Comparison of ENCODE assay signal across 20 cellular contexts in genomic region chr6:73796881-73797280, GRCh38.
DNase-seq lines count a peak whose midpoint lies in the region; ATAC-seq and TF ChIP-seq lines count a peak whose summit lies in the region.
"Had no signal": no experiment of that assay in that cellular context is flagged by ENCODE, and none has a peak within 500 bp of the region (broad histone marks: within the 10 kb centered on the region; RNA-seq: fewer than 3 reads in every experiment).

No MANE protein-coding gene starts in this region.

- no peak overlapping the region for H3K56ac ChIP-seq in IMR-90 (ENCODE audit: extremely low read depth, insufficient read depth, low read length)

- no CpG with 5 or more reads among the region's 4 CpGs for WGBS in IMR-90 (ENCODE audit: extremely low coverage in 2 of 2, insufficient read length in 1 of 2), 2 experiments

- no peaks in the 10 kb centered on the region for H3K27me3 Mint-ChIP-seq in CD4-positive, alpha-beta T cell
- H3K27me3 Mint-ChIP-seq: IgD-negative memory B cell had no signal

- CTCF ChIA-PET in IMR-90 (lab: Yijun Ruan, JAX), result interaction anchor here (1.0 kb wide), 1 partner anchor 94 kb away, joined by 3 read pairs; no protein-coding TSS in a partner anchor
- CTCF ChIA-PET in CD4-positive, alpha-beta T cell (lab: Charles Lee), result no interaction called here

- BruUV-seq in IMR-90 (replicated peaks; lab: Mats Ljungman, UMichigan), result no TSS peak

- H2BK5ac ChIP-seq in IMR-90 (ENCODE audit: low read depth, low read length, poor library complexity, severe bottlenecking), result peak overlapping the region; percentile 58

- no peak overlapping the region for H2AK9ac ChIP-seq in IMR-90 (replicated peaks; ENCODE audit: low read depth, low read length, poor library complexity)

- POLR2A ChIA-PET in IMR-90 (lab: Charles Lee; ENCODE audit: unreplicated experiment), result interaction anchor here (0.5 kb wide), 1 partner anchor 336 kb away, joined by 4 read pairs; no protein-coding TSS in a partner anchor
- POLR2A ChIA-PET in CD4-positive, alpha-beta T cell (lab: Charles Lee), result no interaction called here

- no peaks in the 10 kb centered on the region for H3K4me1 Mint-ChIP-seq in CD4-positive, alpha-beta T cell (ENCODE audit: low read depth)
- H3K4me1 Mint-ChIP-seq: CD14-positive monocyte, GM23338, IgD-negative memory B cell had no signal

- no peak for TF ChIP-seq POLR2A in IMR-90 (IDR thresholded peaks at IDR 0.05; ENCODE audit: low read depth, low read length)

- H4K91ac ChIP-seq in IMR-90 (ENCODE audit: insufficient read depth, low read depth, low read length), result no peak overlapping the region

- no peak overlapping the region; the same call in 1 of the 2 replicates for H3K14ac ChIP-seq in IMR-90 (replicated peaks; ENCODE audit: low read depth, low read length)

- no peak overlapping the region for H3K9ac ChIP-seq in IMR-90 (ENCODE audit: low read depth, low read length)
- H3K9ac ChIP-seq: BLaER1 had no signal

- no peak overlapping the region for H3K4me3 Mint-ChIP-seq in CD4-positive, alpha-beta T cell
- H3K4me3 Mint-ChIP-seq: CD14-positive monocyte; CD8-positive, alpha-beta T cell; GM23338 had no signal

- H4K20me1 ChIP-seq in IMR-90 (ENCODE audit: insufficient read depth, low read length), result no peaks in the 10 kb centered on the region
- H4K20me1 ChIP-seq: BLaER1 had no signal

- no peak overlapping the region for H3K4ac ChIP-seq in IMR-90 (ENCODE audit: low read depth, low read length)

- H2AK5ac ChIP-seq in IMR-90 (ENCODE audit: low read depth, low read length), result no peak overlapping the region

- in situ Hi-C loops in IMR-90 (cut with MboI; ENCODE audit: low sequenced_read_pairs), result no loop called here

- ATAC-seq in IMR-90 (ENCODE audit: low read depth), result no peak
- no peak for ATAC-seq in CD4-positive, alpha-beta T cell (ENCODE audit: poor library complexity)
- ATAC-seq: CD8-positive, alpha-beta T cell; GM12878; GM23338 had no signal

- H3K9me1 ChIP-seq in IMR-90 (ENCODE audit: insufficient read depth, low read length), result peaks cover 9% of the 10 kb centered on the region

- DNase-seq in COLO829 (ENCODE audit: low spot score), result peak; percentile 10
- peak; percentile 6 for DNase-seq in IMR-90
- DNase-seq in fibroblast of gingiva (ENCODE audit: low read depth), result peak; percentile 68
- peak; percentile 18 for DNase-seq in foreskin melanocyte
- no peak for DNase-seq in NCI-H2029 (lab: John Stamatoyannopoulos, UW)
- DNase-seq in CD4-positive, alpha-beta T cell, result no peak
- DNase-seq in stimulated activated CD8-positive, alpha-beta memory T cell treated with anti-CD3 and anti-CD28 coated beads, Interleukin-4, amount 100 ng/mL, for 48 hours, result no peak
- DNase-seq: 8988T; CD8-positive, alpha-beta T cell; COR-L47; DMS 273 treated with DMSO at 0.1 percent for 48 hours; DMS53; DND-41; EL; HCEC 1CT had no signal

- H3K27ac Mint-ChIP-seq in CD4-positive, alpha-beta T cell, result no peak overlapping the region
- H3K27ac Mint-ChIP-seq: CD14-positive monocyte; CD8-positive, alpha-beta T cell; GM23338; IgD-negative memory B cell had no signal

- H3K36me3 ChIP-seq in IMR-90 (ENCODE audit: control insufficient read depth, insufficient read depth, low read length), result peaks cover 3% of the 10 kb centered on the region; the same call in 1 of the 2 replicates
- H3K36me3 ChIP-seq: BLaER1 had no signal

- dilution Hi-C loops in IMR-90 (cut with HindIII; ENCODE audit: low sequenced_read_pairs, unreplicated experiment), result no loop called here

- H3K9me3 Mint-ChIP-seq in CD4-positive, alpha-beta T cell, result no peaks in the 10 kb centered on the region
- H3K9me3 Mint-ChIP-seq: CD8-positive, alpha-beta T cell; GM23338; IgD-negative memory B cell had no signal

- H3K23ac ChIP-seq in IMR-90 (ENCODE audit: low read depth, low read length), result 0 out of 2 replicates have a peak overlapping the region, but pooled peaks have one; percentile 8

- no peak for TF ChIP-seq RAD21 in IMR-90 (IDR thresholded peaks at IDR 0.05; ENCODE audit: low read length)

- H4K8ac ChIP-seq in IMR-90 (ENCODE audit: low read depth in 2 of 2, low read length in 2 of 2), result no peak overlapping the region

- no peak overlapping the region for H3K27ac ChIP-seq in IMR-90 (ENCODE audit: insufficient read depth, low read length)
- H3K27ac ChIP-seq in CD4-positive, alpha-beta T cell (ENCODE audit: low read depth, low read length), result no peak overlapping the region
- H3K27ac ChIP-seq: BLaER1 had no signal

- H3K4me3 ChIP-seq in IMR-90 (ENCODE audit: insufficient read depth, low read depth, low read length), result no peak overlapping the region
- H3K4me3 ChIP-seq: BLaER1, GM12878, GM23338 had no signal

- no peak overlapping the region; the same call in 1 of the 2 replicates for H4K5ac ChIP-seq in IMR-90 (ENCODE audit: low read depth, low read length)

- no peaks in the 10 kb centered on the region for H3K27me3 ChIP-seq in IMR-90 (ENCODE audit: control insufficient read depth, insufficient read depth, low read length)
- H3K27me3 ChIP-seq in CD4-positive, alpha-beta T cell (ENCODE audit: control insufficient read depth, insufficient read depth, low read length), result no peaks in the 10 kb centered on the region
- H3K27me3 ChIP-seq: BLaER1 had no signal

- no peak overlapping the region for H2BK20ac ChIP-seq in IMR-90 (ENCODE audit: low read depth, low read length)

- peak overlapping the region; percentile 38; the same call in 1 of the 2 replicates for H3K4me2 ChIP-seq in IMR-90 (ENCODE audit: low read depth, low read length)
- H3K4me2 ChIP-seq: BLaER1, GM23338 had no signal

- peak overlapping the region; percentile 39; the same call in 1 of the 2 replicates for H3K18ac ChIP-seq in IMR-90 (ENCODE audit: low read depth, low read length)

- no peak for TF ChIP-seq CTCF in IMR-90 (conservative IDR thresholded peaks at IDR 0.05; ENCODE audit: low read depth, low read length)
- TF ChIP-seq CTCF in CD4-positive, alpha-beta T cell (IDR thresholded peaks at IDR 0.05), result no peak

- no peaks in the 10 kb centered on the region for H3K9me3 ChIP-seq in IMR-90 (ENCODE audit: control insufficient read depth, insufficient read depth, low read length)
- H3K9me3 ChIP-seq in CD4-positive, alpha-beta T cell (ENCODE audit: control insufficient read depth, low read length), result no peaks in the 10 kb centered on the region
- H3K9me3 ChIP-seq: BLaER1 had no signal

- H2BK15ac ChIP-seq in IMR-90 (ENCODE audit: low read depth, low read length), result no peak overlapping the region

- intact Hi-C loops in IMR-90 (cut with micrococcal nuclease), result loop anchor here (1.0 kb wide), 1 partner anchor 53 kb away; no protein-coding TSS in a partner anchor
- intact Hi-C loops in CD4-positive, alpha-beta T cell (cut with DNase I, micrococcal nuclease), result no loop called here

- peaks cover 6% of the 10 kb centered on the region for H3K4me1 ChIP-seq in IMR-90 (ENCODE audit: control insufficient read depth, insufficient read depth, low read length)
- H3K4me1 ChIP-seq: BLaER1 had no signal

- no peak overlapping the region for H2AFZ ChIP-seq in IMR-90 (replicated peaks; ENCODE audit: low read length, poor library complexity)
- H2AFZ ChIP-seq: GM23338 had no signal

- H3K36me3 Mint-ChIP-seq in CD4-positive, alpha-beta T cell (ENCODE audit: low read depth), result no peaks in the 10 kb centered on the region
- H3K36me3 Mint-ChIP-seq: CD8-positive, alpha-beta T cell had no signal

- H2BK120ac ChIP-seq in IMR-90 (ENCODE audit: low read depth, low read length), result no peak overlapping the region; the same call in 1 of the 2 replicates

- H3K79me1 ChIP-seq in IMR-90 (ENCODE audit: low read depth in 1 of 2, low read length in 2 of 2), result no peaks in the 10 kb centered on the region; a peak in 1 of 4 replicates

TF ChIP-seq in IMR-90, 13 proteins besides CTCF, POLR2A, EP300 and RAD21:
- TF ChIP-seq ELK1 (IDR thresholded peaks at IDR 0.05; ENCODE audit: borderline replicate concordance, low read depth, low read length) (no peak), MAZ (IDR thresholded peaks at IDR 0.05; ENCODE audit: borderline replicate concordance, low read depth, low read length) (no peak), BHLHE40 (IDR thresholded peaks at IDR 0.05; ENCODE audit: low read depth, low read length) (no peak), MXI1 (IDR thresholded peaks at IDR 0.05; ENCODE audit: borderline replicate concordance, low read depth, low read length) (no peak), CHD1 (IDR thresholded peaks at IDR 0.05; ENCODE audit: low read depth, low read length) (no peak), RCOR1 (IDR thresholded peaks at IDR 0.05; ENCODE audit: insufficient replicate concordance, low read length) (no peak)
TF ChIP-seq in IMR-90: peak in this region for 0.

Comparison
In these comparisons a context has a peak if more than half of its experiments do, and no peak if none do; other contexts are left out.
1. DNase-seq: peak in COLO829 (single experiment), IMR-90 (single experiment), fibroblast of gingiva (single experiment) and foreskin melanocyte (single experiment); none in NCI-H2029 (single experiment), CD4-positive, alpha-beta T cell (0 of 10) and stimulated activated CD8-positive, alpha-beta memory T cell treated with anti-CD3 and anti-CD28 coated beads, Interleukin-4, amount 100 ng/mL, for 48 hours (single experiment).